8 cellular contexts compared by ENCODE assay signal in genomic region chr11:12893787-12894672, GRCh38.
DNase-seq lines count a peak whose midpoint lies in the region; ATAC-seq, FAIRE-seq and TF ChIP-seq lines count a peak whose summit lies in the region.

No MANE protein-coding gene starts in this region.

- peak overlapping the region; percentile 85 for H3K27ac Mint-ChIP-seq in MCF 10A (ENCODE audit: low read depth, unreplicated experiment)

- BruUV-seq in MCF 10A (replicated peaks; lab: Mats Ljungman, UMichigan): no TSS peak

- no peaks in the 10 kb centered on the region for H4K20me1 ChIP-seq in keratinocyte (ENCODE audit: control insufficient read depth, extremely low read depth, insufficient read depth, low read length)

- dilution Hi-C loops in keratinocyte (cut with MboI; ENCODE audit: extremely low pct_ligation_motif_present, low sequenced_read_pairs): no loop called here

- H3K4me2 ChIP-seq in keratinocyte (ENCODE audit: control insufficient read depth, extremely low read depth, insufficient read depth, low read depth, low read length): peak overlapping the region; percentile 11

- H3K4me1 ChIP-seq in keratinocyte (ENCODE audit: control insufficient read depth, extremely low read depth, insufficient read depth, low read length): peaks cover 7% of the 10 kb centered on the region

- H3K79me2 ChIP-seq in keratinocyte (ENCODE audit: control insufficient read depth, insufficient read depth, low read length): no peaks in the 10 kb centered on the region

- peaks cover 12% of the 10 kb centered on the region for H3K4me1 Mint-ChIP-seq in MCF 10A (ENCODE audit: insufficient read depth, unreplicated experiment)

- no peaks in the 10 kb centered on the region for H3K27me3 ChIP-seq in keratinocyte (ENCODE audit: control insufficient read depth, extremely low read depth, insufficient read depth, low read length)

- H3K9me1 ChIP-seq in keratinocyte (ENCODE audit: control insufficient read depth, extremely low read depth, insufficient read depth, low read length): no peaks in the 10 kb centered on the region

- FAIRE-seq in keratinocyte (lab: Jason Lieb, UNC): peak; percentile 5

- H3K4me3 Mint-ChIP-seq in MCF 10A (ENCODE audit: unreplicated experiment): no peak overlapping the region

- no peak overlapping the region for H3K27ac ChIP-seq in keratinocyte (ENCODE audit: control insufficient read depth, insufficient read depth, low read length)

- no peaks in the 10 kb centered on the region for H3K27me3 Mint-ChIP-seq in MCF 10A (ENCODE audit: insufficient read depth, unreplicated experiment)

- no peak overlapping the region for H3K4me3 ChIP-seq in keratinocyte (ENCODE audit: control insufficient read depth in 2 of 3, extremely low read depth in 1 of 3, insufficient read depth in 2 of 3, low read depth in 1 of 3, low read length in 3 of 3)

- H3K36me3 ChIP-seq in keratinocyte (ENCODE audit: control insufficient read depth in 2 of 2, extremely low read depth in 1 of 2, insufficient read depth in 2 of 2, low read length in 2 of 2): peaks cover 10 to 30% of the 10 kb centered on the region in 2 experiments

- intact Hi-C loops in Right ventricle myocardium superior (cut with DNase I): loop anchor here (5.0 to 10.0 kb wide), 5 partner anchors 217 to 562 kb away; no protein-coding TSS in a partner anchor
- intact Hi-C loops in cardiac septum (cut with DNase I): loop anchor here (2.0 to 5.0 kb wide), 4 partner anchors 202 to 607 kb away; no protein-coding TSS in a partner anchor
- intact Hi-C loops in MCF 10A (cut with micrococcal nuclease): loop anchor here (1.0 kb wide), 3 partner anchors 482 to 606 kb away; no protein-coding TSS in a partner anchor

- TF ChIP-seq CTCF in MCF 10A (IDR thresholded peaks at IDR 0.05; ENCODE audit: unreplicated experiment): peak; percentile 73
- TF ChIP-seq CTCF in keratinocyte (optimal IDR thresholded peaks at IDR 0.05 in 1 of 3, IDR thresholded peaks at IDR 0.05 in 1 of 3, conservative IDR thresholded peaks at IDR 0.05 in 1 of 3; ENCODE audit: extremely low read depth in 1 of 3, insufficient read depth in 2 of 3, low read length in 3 of 3): peak; percentile 74 to 90 (median 79)

- ATAC-seq in Right ventricle myocardium superior (ENCODE audit: poor library complexity): no peak
- ATAC-seq in HG03520 (IDR thresholded peaks at IDR 0.05; ENCODE audit: unreplicated experiment): no peak

- H3K9ac ChIP-seq in keratinocyte (ENCODE audit: control insufficient read depth, extremely low read depth, insufficient read depth, low read length): no peak overlapping the region

- no peaks in the 10 kb centered on the region for H3K9me3 Mint-ChIP-seq in MCF 10A (ENCODE audit: unreplicated experiment)

- DNase-seq in Right ventricle myocardium superior (peak; percentile 65), cardiac septum (ENCODE audit: low spot score) (no peak), M059J (ENCODE audit: low read depth) (peak; percentile 64), T follicular helper cell (ENCODE audit: low read depth) (peak; percentile 47), MCF 10A (ENCODE audit: unreplicated experiment) (peak; percentile 55), keratinocyte (ENCODE audit: low read depth, low spot score) (peak; percentile 25)
- peak; percentile 48 to 74 for DNase-seq in stimulated activated CD4-positive, alpha-beta T cell treated with anti-CD3 and anti-CD28 coated beads, Interleukin-2, amount 100 ng/mL, for 24 hours

- peaks cover 63% of the 10 kb centered on the region for H3K36me3 Mint-ChIP-seq in MCF 10A (ENCODE audit: insufficient read depth, unreplicated experiment)

- H2AFZ ChIP-seq in keratinocyte (ENCODE audit: control insufficient read depth, low read length): no peak overlapping the region

- POLR2A ChIA-PET in MCF 10A (lab: Yijun Ruan, JAX): interaction anchor here (0.5 kb wide), 1 partner anchor 462 kb away, joined by 3 read pairs; no protein-coding TSS in a partner anchor

- H3K9me3 ChIP-seq in keratinocyte (ENCODE audit: control insufficient read depth, low read depth, low read length): no peaks in the 10 kb centered on the region

- CTCF ChIA-PET in MCF 10A (lab: Yijun Ruan, JAX): interaction anchor here (0.8 to 3.3 kb wide), 16 partner anchors 9 to 605 kb away, joined by 3 to 24 read pairs (median 4); no protein-coding TSS in a partner anchor
